Comparison of ENCODE assay signal across 8 cellular contexts in genomic region chr6:129709451-129709908, GRCh38. TPM values are rescaled to one million over a fixed set of nuclear protein-coding genes. Genes with fewer than 3 reads are reported as not detected.
DNase-seq lines count a peak whose midpoint lies in the region; ATAC-seq, FAIRE-seq and TF ChIP-seq lines count a peak whose summit lies in the region.

No MANE protein-coding gene starts in this region.

- H3K36me3 ChIP-seq in GM06990 (ENCODE audit: control insufficient read depth, insufficient read depth, low read length) (no peaks in the 10 kb centered on the region), brain microvascular endothelial cell (replicated peaks) (peaks cover 4% of the 10 kb centered on the region), stomach (no peaks in the 10 kb centered on the region)

- DNase-seq in GM06990 (ENCODE audit: extremely low read depth, insufficient read length) (peak; percentile 35), M059J (ENCODE audit: low read depth) (peak; percentile 73), brain microvascular endothelial cell (peak; percentile 30), stomach (peak; percentile 38), frontal cortex (ENCODE audit: low spot score in 2 of 2) (no peak)
- DNase-seq in activated CD4-positive, alpha-beta T cell treated with anti-CD3 and anti-CD28 coated beads, Interleukin-2, amount 50 U/mL, for 4 hours: no peak

- no peak for TF ChIP-seq POLR2A in stomach (IDR thresholded peaks at IDR 0.05)

- 0 to 3% (median 1%) methylated on average over 4 of the region's 4 CpGs for WGBS in stomach, 5 donors

- intact Hi-C loops in stomach (cut with DNase I; ENCODE audit: low total_unique reads): no loop called here

- no peak for TF ChIP-seq CTCF in GM06990 (IDR thresholded peaks at IDR 0.05; ENCODE audit: insufficient read depth, low read length, poor library complexity, severe bottlenecking)
- TF ChIP-seq CTCF in brain microvascular endothelial cell (IDR thresholded peaks at IDR 0.05; ENCODE audit: low read depth, low read length, missing control alignments): no peak
- no peak for TF ChIP-seq CTCF in stomach (IDR thresholded peaks at IDR 0.05)

- H3K27ac ChIP-seq in brain microvascular endothelial cell (peak overlapping the region; percentile 59), layer of hippocampus (ENCODE audit: low read depth, low read length) (peak overlapping the region; percentile 15), stomach (peak overlapping the region; percentile 85 to 94 (median 90))

- H3K4me1 ChIP-seq in stomach: peaks cover 4 to 56% (median 28%) of the 10 kb centered on the region in 4 donors

- peak; percentile 45 for ATAC-seq in GM21723 (IDR thresholded peaks at IDR 0.05; ENCODE audit: unreplicated experiment)

- no peak for FAIRE-seq in frontal cortex (lab: Jason Lieb, UNC)

- in situ Hi-C loops in brain microvascular endothelial cell (cut with HindIII; ENCODE audit: low pct_ligation_motif_present, low sequenced_read_pairs): no loop called here

- no peaks in the 10 kb centered on the region for H3K9me3 ChIP-seq in stomach

- H3K4me3 ChIP-seq in GM06990 (replicated peaks; ENCODE audit: low read depth, low read length) (peak overlapping the region; percentile 84), brain microvascular endothelial cell (ENCODE audit: low read depth, low read length) (peak overlapping the region; percentile 86), stomach (peak overlapping the region; percentile 54 to 65 (median 63))

- H3K27me3 ChIP-seq in GM06990 (replicated peaks; ENCODE audit: control insufficient read depth, insufficient read depth, low read length) (no peaks in the 10 kb centered on the region), brain microvascular endothelial cell (replicated peaks) (no peaks in the 10 kb centered on the region), layer of hippocampus (ENCODE audit: control insufficient read depth, insufficient read depth, low read length) (no peaks in the 10 kb centered on the region), stomach (no peaks in the 10 kb centered on the region)

- no peak for TF ChIP-seq EP300 in stomach (IDR thresholded peaks at IDR 0.05)

RNA-seq across cellular contexts. Expression of gene ARHGAP18, which starts 0.5 kb away (rescaled TPM):
- 28.3 and 31.2 TPM in 2 replicates for total RNA-seq in M059J (2014; rRNA removed; shearing (Covaris generic))
- 100 to 1,000 TPM in 1 of 5 donors, 10 to 100 TPM in 4; 20.0 to 104 (median 34.4) TPM for total RNA-seq in stomach
- polyA plus RNA-seq in stomach: 10 to 100 TPM in 2 of 3 donors, 1 to 10 TPM in 1; 6.0 to 26.0 (median 20.5) TPM
- 10.2 TPM for total RNA-seq in frontal cortex

Comparison
In these comparisons a context has a peak if more than half of its experiments do, and no peak if none do; other contexts are left out.
1. DNase-seq: peak in GM06990 (single experiment), M059J (single experiment), brain microvascular endothelial cell (single experiment) and stomach (single experiment); none in frontal cortex (0 of 2) and activated CD4-positive, alpha-beta T cell treated with anti-CD3 and anti-CD28 coated beads, Interleukin-2, amount 50 U/mL, for 4 hours (0 of 2).
2. H3K27ac ChIP-seq: peak in every context shown above with its lines; median percentile 90 in stomach; 59 in brain microvascular endothelial cell; 15 in layer of hippocampus.
3. Peak in every context shown above with its lines, with median percentiles within 50 percentile points of each other: H3K4me3 ChIP-seq.